1 cellular context compared by ENCODE assay signal in the genomic region with DNA sequence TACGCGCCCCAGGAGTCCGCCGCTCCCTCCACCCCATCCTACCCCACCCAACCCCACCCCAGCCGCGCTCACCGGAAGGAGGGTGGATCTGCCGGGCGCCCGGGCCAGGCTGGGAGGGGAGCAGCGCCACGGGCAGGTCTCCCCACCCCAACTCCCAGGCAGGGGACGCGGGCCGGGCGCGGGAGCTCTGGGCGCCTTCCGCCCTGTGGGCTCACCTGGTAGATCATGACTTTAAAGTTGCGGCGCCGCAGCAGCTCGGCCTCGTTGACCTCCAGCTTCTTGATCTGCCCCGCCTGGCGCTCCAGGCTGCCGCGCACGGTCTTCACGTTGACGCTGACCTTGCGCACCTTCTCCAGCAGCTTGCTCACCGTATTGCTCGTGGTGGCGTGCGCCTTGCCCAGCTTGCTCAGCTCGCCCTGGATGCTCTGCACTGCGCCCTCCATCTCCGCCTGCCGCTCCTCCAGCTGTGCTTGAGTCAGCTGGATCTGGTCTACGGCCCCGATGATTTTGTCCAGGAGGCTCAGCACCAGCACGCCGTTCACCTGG.
TF ChIP-seq lines count a peak whose summit lies in the region.

No MANE protein-coding gene starts in this region.

TF ChIP-seq in WTC11, 78 proteins besides CTCF, POLR2A, EP300 and RAD21 (continued from another document):
- TF ChIP-seq ZBTB43 (CRISPR knock-in tag; IDR thresholded peaks at IDR 0.05) (0 out of 2 replicates have a peak, but pooled peaks have one; percentile 16), CREM (CRISPR knock-in tag; IDR thresholded peaks at IDR 0.05) (no peak), TP53 (CRISPR knock-in tag; IDR thresholded peaks at IDR 0.05) (no peak), JUN (CRISPR knock-in tag; IDR thresholded peaks at IDR 0.05) (no peak), KAT7 (CRISPR knock-in tag; IDR thresholded peaks at IDR 0.05; ENCODE audit: borderline replicate concordance) (no peak), FOXJ3 (CRISPR knock-in tag; IDR thresholded peaks at IDR 0.05; ENCODE audit: borderline replicate concordance) (no peak), JAZF1 (CRISPR knock-in tag; IDR thresholded peaks at IDR 0.05) (no peak), ATF1 (CRISPR knock-in tag; IDR thresholded peaks at IDR 0.05) (no peak), ZNF219 (CRISPR knock-in tag; IDR thresholded peaks at IDR 0.05; ENCODE audit: borderline replicate concordance) (no peak), NR1H2 (CRISPR knock-in tag; IDR thresholded peaks at IDR 0.05) (no peak), CREB1 (CRISPR knock-in tag; IDR thresholded peaks at IDR 0.05) (no peak), TCF7 (CRISPR knock-in tag; IDR thresholded peaks at IDR 0.05; ENCODE audit: low read depth) (peak; percentile 17; the same call in 1 of the 2 replicates), FOXP1 (CRISPR knock-in tag; IDR thresholded peaks at IDR 0.05; ENCODE audit: borderline replicate concordance) (peak; percentile 59; the same call in 1 of the 2 replicates), NFYB (CRISPR knock-in tag; conservative IDR thresholded peaks at IDR 0.05; ENCODE audit: low read depth) (no peak), MYBL2 (CRISPR knock-in tag; IDR thresholded peaks at IDR 0.05) (0 out of 2 replicates have a peak, but pooled peaks have one; percentile 37), IRF2 (CRISPR knock-in tag; IDR thresholded peaks at IDR 0.05; ENCODE audit: borderline replicate concordance, low read depth) (0 out of 2 replicates have a peak, but pooled peaks have one; percentile 42), MXD4 (CRISPR knock-in tag; IDR thresholded peaks at IDR 0.05; ENCODE audit: borderline replicate concordance) (no peak)
- TF ChIP-seq, protein P1, sequence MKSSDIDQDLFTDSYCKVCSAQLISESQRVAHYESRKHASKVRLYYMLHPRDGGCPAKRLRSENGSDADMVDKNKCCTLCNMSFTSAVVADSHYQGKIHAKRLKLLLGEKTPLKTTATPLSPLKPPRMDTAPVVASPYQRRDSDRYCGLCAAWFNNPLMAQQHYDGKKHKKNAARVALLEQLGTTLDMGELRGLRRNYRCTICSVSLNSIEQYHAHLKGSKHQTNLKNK (CRISPR knock-in tag; IDR thresholded peaks at IDR 0.05) = no peak
